17 cellular contexts compared by ENCODE assay signal in the genomic region with DNA sequence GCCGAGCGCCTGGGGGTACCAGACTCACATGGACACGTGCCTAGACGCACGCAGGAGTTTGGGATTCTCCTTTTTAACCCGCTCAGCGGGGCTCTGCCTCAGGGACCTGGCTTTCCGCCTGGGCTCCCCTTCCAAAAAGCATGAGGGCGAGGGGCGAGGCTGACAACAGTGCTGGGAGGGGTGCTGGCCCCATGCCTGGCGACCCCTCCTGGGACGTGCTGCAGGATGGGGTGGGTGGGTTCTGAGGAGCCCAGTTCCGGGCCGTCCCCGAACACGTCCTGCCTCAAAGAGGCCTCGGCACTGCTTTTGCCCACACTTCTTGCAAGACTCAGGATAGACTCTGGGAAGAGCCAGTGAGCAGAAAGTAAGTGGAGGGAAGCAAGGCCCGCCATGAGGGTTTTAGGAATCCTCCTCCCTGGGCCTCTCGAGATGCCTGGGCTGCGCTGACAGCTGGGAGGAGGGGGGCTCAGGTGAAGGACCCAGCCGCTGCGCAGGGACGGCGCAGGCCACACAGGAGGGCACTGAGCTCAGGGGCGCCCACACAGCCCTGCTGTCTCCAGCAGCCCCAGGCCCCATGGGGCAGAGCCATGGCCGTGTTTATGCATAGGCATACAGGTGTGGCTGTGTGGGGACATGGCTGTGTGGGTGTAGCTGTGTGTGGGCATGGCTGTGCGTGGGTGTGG. TPM values are rescaled to one million over a fixed set of nuclear protein-coding genes. Genes with fewer than 3 reads are reported as not detected.
DNase-seq lines count a peak whose midpoint lies in the region; ATAC-seq and TF ChIP-seq lines count a peak whose summit lies in the region.
"Had no signal": no experiment of that assay in that cellular context is flagged by ENCODE, and none has a peak within 500 bp of the region (broad histone marks: within the 10 kb centered on the region; RNA-seq: fewer than 3 reads in every experiment).

No MANE protein-coding gene starts in this region.

- peaks cover 24% of the 10 kb centered on the region for H3K27me3 ChIP-seq in foreskin keratinocyte
- H3K27me3 ChIP-seq in adrenal gland: no peaks in the 10 kb centered on the region

- H3K27ac ChIP-seq in foreskin keratinocyte: no peak overlapping the region
- H3K27ac ChIP-seq in adrenal gland: no peak overlapping the region
- H3K27ac ChIP-seq: HL-60 had no signal

- H3K4me1 ChIP-seq in foreskin keratinocyte (no peaks in the 10 kb centered on the region), adrenal gland (replicated peaks in 1 of 2) (no peaks in the 10 kb centered on the region)

- peak; percentile 14 for ATAC-seq in SK-N-SH treated with all-trans-retinoic acid at 6 μM for 48 hours
- ATAC-seq in foreskin keratinocyte: peak; percentile 3
- ATAC-seq in stimulated activated memory B cell treated with anti-CD40 and anti-IgM and Interleukin-4, amounts not matched to agents 10 μg/mL and 1 μg/mL and 100 μg/mL, for 72 hours: no peak

- no peaks in the 10 kb centered on the region for H3K36me3 ChIP-seq in adrenal gland (replicated peaks in 1 of 2)

- CTCF ChIA-PET in activated naive CD4-positive, alpha-beta T cell treated with anti-CD3 and anti-CD28 coated beads, Interleukin-2, amount 10 ng/mL, durations not matched to agents 7 days and 5 days (lab: Charles Lee): no interaction called here
- CTCF ChIA-PET in activated CD4-positive, alpha-beta T cell treated with anti-CD3 and anti-CD28 coated beads, Interleukin-2, amount 10 ng/mL, durations not matched to agents 7 days and 5 days (lab: Charles Lee): interaction anchor here (0.6 to 1.2 kb wide), 3 partner anchors 8 to 35 kb away, joined by 3 to 4 read pairs (median 3); no protein-coding TSS in a partner anchor

- no peak overlapping the region for H3K4me3 ChIP-seq in adrenal gland

- H3K4me1 Mint-ChIP-seq in activated naive CD4-positive, alpha-beta T cell treated with anti-CD3 and anti-CD28 coated beads, Interleukin-2, amount 50 U/mL, for 24 hours: peaks cover 3% of the 10 kb centered on the region
- no peaks in the 10 kb centered on the region for H3K4me1 Mint-ChIP-seq in activated naive CD4-positive, alpha-beta T cell treated with anti-CD3 and anti-CD28 coated beads, Interleukin-2, amount 10 ng/mL, durations not matched to agents 7 days and 5 days
- peaks cover 8% of the 10 kb centered on the region for H3K4me1 Mint-ChIP-seq in stimulated activated memory B cell treated with anti-CD40 and anti-IgM and Interleukin-4, amounts not matched to agents 10 μg/mL and 1 μg/mL and 100 μg/mL, for 72 hours
- H3K4me1 Mint-ChIP-seq in activated CD4-positive, alpha-beta T cell treated with anti-CD3 and anti-CD28 coated beads, Interleukin-2, amount 10 ng/mL, durations not matched to agents 7 days and 5 days: peaks cover 5% of the 10 kb centered on the region

- H3K9me3 Mint-ChIP-seq in activated naive CD4-positive, alpha-beta T cell treated with anti-CD3 and anti-CD28 coated beads, Interleukin-2, amount 50 U/mL, for 24 hours: no peaks in the 10 kb centered on the region
- peaks cover 2% of the 10 kb centered on the region for H3K9me3 Mint-ChIP-seq in activated naive CD4-positive, alpha-beta T cell treated with anti-CD3 and anti-CD28 coated beads, Interleukin-2, amount 10 ng/mL, durations not matched to agents 7 days and 5 days
- H3K9me3 Mint-ChIP-seq in stimulated activated memory B cell treated with anti-CD40 and anti-IgM and Interleukin-4, amounts not matched to agents 10 μg/mL and 1 μg/mL and 100 μg/mL, for 72 hours: no peaks in the 10 kb centered on the region
- H3K9me3 Mint-ChIP-seq in activated CD4-positive, alpha-beta T cell treated with anti-CD3 and anti-CD28 coated beads, Interleukin-2, amount 10 ng/mL, durations not matched to agents 7 days and 5 days: no peaks in the 10 kb centered on the region
- H3K9me3 Mint-ChIP-seq: CD4-positive, CD25-positive, alpha-beta regulatory T cell had no signal

- no peak for TF ChIP-seq POLR2A in adrenal gland (IDR thresholded peaks at IDR 0.05)

- H3K9me3 ChIP-seq in adrenal gland (replicated peaks in 1 of 3): no peaks in the 10 kb centered on the region

- no peaks in the 10 kb centered on the region for H3K27me3 Mint-ChIP-seq in activated naive CD4-positive, alpha-beta T cell treated with anti-CD3 and anti-CD28 coated beads, Interleukin-2, amount 50 U/mL, for 24 hours
- H3K27me3 Mint-ChIP-seq in activated naive CD4-positive, alpha-beta T cell treated with anti-CD3 and anti-CD28 coated beads, Interleukin-2, amount 10 ng/mL, durations not matched to agents 7 days and 5 days: no peaks in the 10 kb centered on the region
- H3K27me3 Mint-ChIP-seq in stimulated activated memory B cell treated with anti-CD40 and anti-IgM and Interleukin-4, amounts not matched to agents 10 μg/mL and 1 μg/mL and 100 μg/mL, for 72 hours: no peaks in the 10 kb centered on the region
- no peaks in the 10 kb centered on the region for H3K27me3 Mint-ChIP-seq in activated CD4-positive, alpha-beta T cell treated with anti-CD3 and anti-CD28 coated beads, Interleukin-2, amount 10 ng/mL, durations not matched to agents 7 days and 5 days
- H3K27me3 Mint-ChIP-seq: CD4-positive, CD25-positive, alpha-beta regulatory T cell had no signal

- intact Hi-C loops in adrenal gland (cut with DNase I): no loop called here

- no peak overlapping the region for H3K4me3 Mint-ChIP-seq in activated naive CD4-positive, alpha-beta T cell treated with anti-CD3 and anti-CD28 coated beads, Interleukin-2, amount 50 U/mL, for 24 hours
- H3K4me3 Mint-ChIP-seq in activated naive CD4-positive, alpha-beta T cell treated with anti-CD3 and anti-CD28 coated beads, Interleukin-2, amount 10 ng/mL, durations not matched to agents 7 days and 5 days: no peak overlapping the region
- peak overlapping the region; percentile 5 for H3K4me3 Mint-ChIP-seq in stimulated activated memory B cell treated with anti-CD40 and anti-IgM and Interleukin-4, amounts not matched to agents 10 μg/mL and 1 μg/mL and 100 μg/mL, for 72 hours
- H3K4me3 Mint-ChIP-seq in activated CD4-positive, alpha-beta T cell treated with anti-CD3 and anti-CD28 coated beads, Interleukin-2, amount 10 ng/mL, durations not matched to agents 7 days and 5 days: no peak overlapping the region
- H3K4me3 Mint-ChIP-seq: CD4-positive, CD25-positive, alpha-beta regulatory T cell had no signal

- H3K36me3 Mint-ChIP-seq in activated naive CD4-positive, alpha-beta T cell treated with anti-CD3 and anti-CD28 coated beads, Interleukin-2, amount 50 U/mL, for 24 hours: no peaks in the 10 kb centered on the region
- no peaks in the 10 kb centered on the region for H3K36me3 Mint-ChIP-seq in activated naive CD4-positive, alpha-beta T cell treated with anti-CD3 and anti-CD28 coated beads, Interleukin-2, amount 10 ng/mL, durations not matched to agents 7 days and 5 days
- H3K36me3 Mint-ChIP-seq in stimulated activated memory B cell treated with anti-CD40 and anti-IgM and Interleukin-4, amounts not matched to agents 10 μg/mL and 1 μg/mL and 100 μg/mL, for 72 hours: peaks cover 57% of the 10 kb centered on the region
- no peaks in the 10 kb centered on the region for H3K36me3 Mint-ChIP-seq in activated CD4-positive, alpha-beta T cell treated with anti-CD3 and anti-CD28 coated beads, Interleukin-2, amount 10 ng/mL, durations not matched to agents 7 days and 5 days (ENCODE audit: low read depth)
- H3K36me3 Mint-ChIP-seq: CD4-positive, CD25-positive, alpha-beta regulatory T cell had no signal

- POLR2A ChIA-PET in activated CD4-positive, alpha-beta T cell treated with anti-CD3 and anti-CD28 coated beads, Interleukin-2, amount 10 ng/mL, durations not matched to agents 7 days and 5 days (lab: Charles Lee): no interaction called here

- TF ChIP-seq CTCF in foreskin keratinocyte (conservative IDR thresholded peaks at IDR 0.05): no peak
- TF ChIP-seq CTCF in adrenal gland (IDR thresholded peaks at IDR 0.05): no peak

- no peak for DNase-seq in activated naive CD4-positive, alpha-beta T cell treated with anti-CD3 and anti-CD28 coated beads, Interleukin-2, amount 10 ng/mL, durations not matched to agents 7 days and 5 days
- DNase-seq in foreskin keratinocyte: no peak
- DNase-seq in adrenal gland: no peak
- DNase-seq in NOMO-1 (lab: John Stamatoyannopoulos, UW; ENCODE audit: unreplicated experiment in 2 of 2): no peak
- no peak for DNase-seq in activated CD4-positive, alpha-beta T cell treated with anti-CD3 and anti-CD28 coated beads, Interleukin-2, amount 10 ng/mL, durations not matched to agents 7 days and 5 days
- DNase-seq: NCI-H1048; NCI-H146; NCI-H2081 treated with DMSO at 0.1 percent for 48 hours; NCI-H2227 treated with DMSO at 0.1 percent for 48 hours; NK-92 treated with Interleukin-12 subunit alpha and Interleukin-12 subunit beta, amount 100 ng/mL, for 24 hours had no signal

- peak overlapping the region; percentile 86 for H3K27ac Mint-ChIP-seq in activated naive CD4-positive, alpha-beta T cell treated with anti-CD3 and anti-CD28 coated beads, Interleukin-2, amount 50 U/mL, for 24 hours
- no peak overlapping the region for H3K27ac Mint-ChIP-seq in activated naive CD4-positive, alpha-beta T cell treated with anti-CD3 and anti-CD28 coated beads, Interleukin-2, amount 10 ng/mL, durations not matched to agents 7 days and 5 days
- peak overlapping the region; percentile 76 for H3K27ac Mint-ChIP-seq in stimulated activated memory B cell treated with anti-CD40 and anti-IgM and Interleukin-4, amounts not matched to agents 10 μg/mL and 1 μg/mL and 100 μg/mL, for 72 hours
- H3K27ac Mint-ChIP-seq in activated CD4-positive, alpha-beta T cell treated with anti-CD3 and anti-CD28 coated beads, Interleukin-2, amount 10 ng/mL, durations not matched to agents 7 days and 5 days: no peak overlapping the region
- H3K27ac Mint-ChIP-seq: CD4-positive, CD25-positive, alpha-beta regulatory T cell had no signal

- 58 to 95% (median 83%) methylated on average over 4 to 27 of the region's 27 CpGs for WGBS in adrenal gland, 4 donors

RNA-seq across cellular contexts. Expression of a gene that starts 15.4 kb away (rescaled TPM):
- total RNA-seq in foreskin keratinocyte (not detected in 2 replicates), adrenal gland (1 to 10 TPM in 1 of 8 donors, under 1 TPM in 4, not detected in 3; 0.22 to 3.3 (median 0.41) TPM)
- polyA plus RNA-seq in foreskin keratinocyte (not detected in 2 replicates), adrenal gland (1 to 10 TPM in 2 of 3 donors, under 1 TPM in 1; 0.56 to 1.6 (median 1.1) TPM)
- total RNA-seq in activated CD4-positive, alpha-beta T cell treated with anti-CD3 and anti-CD28 coated beads, Interleukin-2, amount 10 ng/mL, durations not matched to agents 7 days and 5 days: not detected
- total RNA-seq: Calu3; CD4-positive, CD25-positive, alpha-beta regulatory T cell; G401 had no signal
- polyA plus RNA-seq: CD4-positive, CD25-positive, alpha-beta regulatory T cell had no signal

RNA-seq across cellular contexts. Expression of a gene that starts 24.9 kb away (rescaled TPM):
- 61.8 and 62.2 TPM in 2 replicates for total RNA-seq in foreskin keratinocyte
- polyA plus RNA-seq in foreskin keratinocyte: 105 and 118 TPM in 2 replicates
- 100 to 1,000 TPM in 5 of 8 donors, 10 to 100 TPM in 3; 56.7 to 279 (median 117) TPM for total RNA-seq in adrenal gland
- 100 to 1,000 TPM; 150 to 259 (median 250) TPM for polyA plus RNA-seq in adrenal gland
- total RNA-seq in activated CD4-positive, alpha-beta T cell treated with anti-CD3 and anti-CD28 coated beads, Interleukin-2, amount 10 ng/mL, durations not matched to agents 7 days and 5 days: 10 to 100 TPM; 47.7 to 55.7 TPM

RNA-seq across cellular contexts. Expression of a gene that starts 25.1 kb away (rescaled TPM):
- 15.9 and 16.7 TPM in 2 replicates for total RNA-seq in foreskin keratinocyte
- 15.5 and 18.0 TPM in 2 replicates for polyA plus RNA-seq in foreskin keratinocyte
- total RNA-seq in adrenal gland: 10 to 100 TPM; 22.2 to 57.0 (median 36.2) TPM
- polyA plus RNA-seq in adrenal gland: 10 to 100 TPM; 33.3 to 63.1 (median 37.2) TPM
- total RNA-seq in activated CD4-positive, alpha-beta T cell treated with anti-CD3 and anti-CD28 coated beads, Interleukin-2, amount 10 ng/mL, durations not matched to agents 7 days and 5 days: 10 to 100 TPM; 29.4 to 35.7 TPM

Comparison
In these comparisons a context has a peak if more than half of its experiments do, and no peak if none do; other contexts are left out.
1. H3K27ac Mint-ChIP-seq: peak in activated naive CD4-positive, alpha-beta T cell treated with anti-CD3 and anti-CD28 coated beads, Interleukin-2, amount 50 U/mL, for 24 hours (single experiment) and stimulated activated memory B cell treated with anti-CD40 and anti-IgM and Interleukin-4, amounts not matched to agents 10 μg/mL and 1 μg/mL and 100 μg/mL, for 72 hours (single experiment); none in activated naive CD4-positive, alpha-beta T cell treated with anti-CD3 and anti-CD28 coated beads, Interleukin-2, amount 10 ng/mL, durations not matched to agents 7 days and 5 days (single experiment) and activated CD4-positive, alpha-beta T cell treated with anti-CD3 and anti-CD28 coated beads, Interleukin-2, amount 10 ng/mL, durations not matched to agents 7 days and 5 days (single experiment).